9 cellular contexts compared by ENCODE assay signal in the genomic region with DNA sequence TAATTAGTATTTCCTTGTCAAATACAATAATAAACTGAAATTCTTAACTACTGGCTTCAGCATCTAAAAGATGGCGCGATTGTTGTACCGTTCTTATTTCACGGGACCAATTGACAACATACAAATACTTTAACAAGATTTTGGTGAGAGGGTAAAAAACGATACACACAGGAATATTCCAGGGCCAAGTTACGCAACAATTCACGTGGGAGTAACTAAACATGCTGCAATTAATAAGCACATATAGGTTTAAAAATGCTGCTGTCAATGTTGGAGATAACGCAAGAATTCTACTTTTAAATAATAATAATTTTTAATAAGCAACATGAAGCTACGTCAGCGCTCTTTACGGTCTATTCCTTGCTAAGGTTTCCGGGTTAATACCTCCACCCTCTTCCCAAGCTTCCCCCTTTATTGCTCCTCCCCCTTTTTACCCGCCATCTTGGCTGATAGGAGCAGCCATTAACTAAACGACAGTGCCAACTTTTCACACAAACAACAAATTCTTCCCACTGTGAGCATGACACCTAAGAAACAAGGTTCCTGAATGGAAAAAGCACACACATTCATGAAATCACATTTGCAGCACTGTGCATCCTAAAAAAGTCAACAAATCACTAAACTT. TPM values are rescaled to one million over a fixed set of nuclear protein-coding genes. Genes with fewer than 3 reads are reported as not detected.
DNase-seq lines count a peak whose midpoint lies in the region; ATAC-seq, FAIRE-seq and TF ChIP-seq lines count a peak whose summit lies in the region.
"Had no signal": no experiment of that assay in that cellular context is flagged by ENCODE, and none has a peak within 500 bp of the region (broad histone marks: within the 10 kb centered on the region; RNA-seq: fewer than 3 reads in every experiment).

No MANE protein-coding gene starts in this region.

- peak overlapping the region; percentile 90 for H3K27ac Mint-ChIP-seq in activated T-helper 17 cell treated with anti-CD3 and anti-CD28 coated beads, Interleukin-2, amount 50 U/mL, for 72 hours

- peak; percentile 84 for FAIRE-seq in islet of Langerhans (lab: Jason Lieb, UNC)
- FAIRE-seq: colon had no signal

- no peaks in the 10 kb centered on the region for H3K9me3 ChIP-seq in thymus (ENCODE audit: control insufficient read depth)

- in situ Hi-C loops in G401 (cut with HindIII; ENCODE audit: low sequenced_read_pairs) = no loop called here

- H3K4me3 ChIP-seq in LNCaP clone FGC (ENCODE audit: low read depth, low read length) = peak overlapping the region; percentile 67
- peak overlapping the region; percentile 77 for H3K4me3 ChIP-seq in thymus (ENCODE audit: low read length)

- H3K4me1 Mint-ChIP-seq in activated T-helper 17 cell treated with anti-CD3 and anti-CD28 coated beads, Interleukin-2, amount 50 U/mL, for 72 hours = peaks cover 13% of the 10 kb centered on the region

- ATAC-seq in activated T-helper 17 cell treated with anti-CD3 and anti-CD28 coated beads, Interleukin-2, amount 50 U/mL, for 72 hours (replicated peaks) = peak; percentile 46
- ATAC-seq in GM19351 (IDR thresholded peaks at IDR 0.05; ENCODE audit: unreplicated experiment) = no peak

- H3K4me3 Mint-ChIP-seq in activated T-helper 17 cell treated with anti-CD3 and anti-CD28 coated beads, Interleukin-2, amount 50 U/mL, for 72 hours = peak overlapping the region; percentile 96

- DNase-seq in G401 (ENCODE audit: low spot score) (peak; percentile 68), LNCaP clone FGC (ENCODE audit: low read depth) (peak; percentile 33), COLO668 (lab: John Stamatoyannopoulos, UW; ENCODE audit: unreplicated experiment) (no peak), GOT3 (lab: John Stamatoyannopoulos, UW) (no peak)

- peaks cover 60% of the 10 kb centered on the region for H3K36me3 Mint-ChIP-seq in activated T-helper 17 cell treated with anti-CD3 and anti-CD28 coated beads, Interleukin-2, amount 50 U/mL, for 72 hours (ENCODE audit: low read depth)

- no peak for TF ChIP-seq CTCF in LNCaP clone FGC (IDR thresholded peaks at IDR 0.05; ENCODE audit: control insufficient read depth, extremely low read depth, insufficient read depth)

- peak overlapping the region; percentile 97 for H3K27ac ChIP-seq in thymus (ENCODE audit: low read depth)

- WGBS in thymus = 2% methylated on average over 14 of the region's 14 CpGs

- H3K9me3 Mint-ChIP-seq in activated T-helper 17 cell treated with anti-CD3 and anti-CD28 coated beads, Interleukin-2, amount 50 U/mL, for 72 hours = no peaks in the 10 kb centered on the region

- no peaks in the 10 kb centered on the region for H3K4me1 ChIP-seq in thymus (ENCODE audit: control insufficient read depth, insufficient read depth, low read length)

- H3K27me3 ChIP-seq in thymus (ENCODE audit: control insufficient read depth, insufficient read depth) = no peaks in the 10 kb centered on the region

- H3K27me3 Mint-ChIP-seq in activated T-helper 17 cell treated with anti-CD3 and anti-CD28 coated beads, Interleukin-2, amount 50 U/mL, for 72 hours = no peaks in the 10 kb centered on the region

- no peaks in the 10 kb centered on the region for H3K36me3 ChIP-seq in thymus (ENCODE audit: control insufficient read depth, insufficient read depth)

RNA-seq across cellular contexts. Expression of a gene that starts 1.6 kb away (rescaled TPM):
- total RNA-seq in G401 (2014; rRNA removed; shearing (Covaris generic)) = 16.7 and 17.2 TPM in 2 replicates
- total RNA-seq in activated T-helper 17 cell treated with anti-CD3 and anti-CD28 coated beads, Interleukin-2, amount 50 U/mL, for 72 hours = 10 to 100 TPM; 23.1 to 46.2 TPM
- polyA plus RNA-seq in thymus = 9.4 TPM

Comparison
In these comparisons a context has a peak if more than half of its experiments do, and no peak if none do; other contexts are left out.
1. DNase-seq: peak in G401 (single experiment) and LNCaP clone FGC (single experiment); none in COLO668 (single experiment) and GOT3 (single experiment).